19 cellular contexts compared by ENCODE assay signal in the genomic region with DNA sequence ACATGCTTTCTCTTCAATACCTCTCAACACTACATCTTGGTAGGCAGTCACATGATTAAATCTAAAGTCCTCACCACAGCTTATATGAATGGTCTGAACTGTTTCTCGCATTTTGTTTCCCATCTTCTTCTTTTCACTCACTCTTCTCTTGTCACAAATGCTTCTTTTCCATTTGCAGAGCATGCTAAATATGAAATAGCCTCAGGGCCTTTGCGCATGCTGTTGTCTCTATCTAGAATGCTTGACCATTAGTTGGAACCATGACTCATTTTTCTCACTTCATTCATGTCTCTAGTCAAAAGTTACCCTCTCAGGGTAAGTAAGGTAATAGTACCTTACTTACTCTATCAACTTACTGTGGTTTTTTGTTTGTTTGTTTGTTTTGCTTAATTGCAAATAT.
DNase-seq lines count a peak whose midpoint lies in the region; ATAC-seq, FAIRE-seq and TF ChIP-seq lines count a peak whose summit lies in the region.
"Had no signal": no experiment of that assay in that cellular context is flagged by ENCODE, and none has a peak within 500 bp of the region (broad histone marks: within the 10 kb centered on the region; RNA-seq: fewer than 3 reads in every experiment).

No MANE protein-coding gene starts in this region.

- intact Hi-C loops in kidney (cut with DNase I): no loop called here

- no peaks in the 10 kb centered on the region for H3K27me3 Mint-ChIP-seq in stimulated activated naive CD8-positive, alpha-beta T cell treated with anti-CD3 and anti-CD28 coated beads, Interleukin-15, amount 100 ng/mL, for 72 hours

- no peak overlapping the region for H3K9ac ChIP-seq in kidney (ENCODE audit: low read length in 2 of 2)
- H3K9ac ChIP-seq: GM23248 had no signal

- H3K4me1 Mint-ChIP-seq in stimulated activated naive CD8-positive, alpha-beta T cell treated with anti-CD3 and anti-CD28 coated beads, Interleukin-15, amount 100 ng/mL, for 72 hours: peaks cover 22% of the 10 kb centered on the region

- no peak for DNase-seq in stimulated activated naive CD8-positive, alpha-beta T cell treated with anti-CD3 and anti-CD28 coated beads, Interleukin-15, amount 100 ng/mL, for 72 hours
- DNase-seq in stimulated activated naive CD8-positive, alpha-beta T cell treated with anti-CD3 and anti-CD28 coated beads, Interleukin-15, Interleukin-2, amounts not matched to agents 100 U/mL and 50 U/mL, for 24 hours: no peak
- peak; percentile 21 for DNase-seq in NCI-H69 (lab: John Stamatoyannopoulos, UW)
- peak; percentile 13 for DNase-seq in bronchial epithelial cell (ENCODE audit: low read depth)
- DNase-seq in kidney: no peak
- DNase-seq in upper lobe of left lung: no peak
- DNase-seq in NCI-H748 treated with DMSO at 0.1 percent for 48 hours (lab: John Stamatoyannopoulos, UW): no peak
- DNase-seq: BE2C, DMS79, GM23248, H9, NCI-H1092 treated with DMSO at 0.1 percent for 48 hours, NCI-H1436 treated with DMSO at 0.1 percent for 48 hours, NCI-H1930, NCI-H510A, NCI-H774, Peyer's patch, SJCRH30 had no signal

- H3K27me3 ChIP-seq in bronchial epithelial cell (ENCODE audit: control insufficient read depth, insufficient read depth, low read length) (no peaks in the 10 kb centered on the region), upper lobe of left lung (no peaks in the 10 kb centered on the region)
- H3K27me3 ChIP-seq: BE2C, Peyer's patch, SJCRH30 had no signal

- TF ChIP-seq CTCF in bronchial epithelial cell (IDR thresholded peaks at IDR 0.05; ENCODE audit: insufficient read depth, low read length, severe bottlenecking): no peak
- TF ChIP-seq CTCF in kidney (IDR thresholded peaks at IDR 0.05; ENCODE audit: borderline replicate concordance, extremely low read depth, insufficient read depth): no peak
- no peak for TF ChIP-seq CTCF in upper lobe of left lung (IDR thresholded peaks at IDR 0.05)

- no peak for TF ChIP-seq POLR2A in upper lobe of left lung (IDR thresholded peaks at IDR 0.05)

- H3K9me3 ChIP-seq in kidney (ENCODE audit: control insufficient read depth in 1 of 2, low read length in 2 of 2): no peaks in the 10 kb centered on the region
- H3K9me3 ChIP-seq in upper lobe of left lung: no peaks in the 10 kb centered on the region
- H3K9me3 ChIP-seq: BE2C, Peyer's patch, SJCRH30 had no signal

- no peak for ATAC-seq in stimulated activated naive CD8-positive, alpha-beta T cell treated with anti-CD3 and anti-CD28 coated beads, Interleukin-15, amount 100 ng/mL, for 72 hours
- no peak for ATAC-seq in stimulated activated naive CD8-positive, alpha-beta T cell treated with anti-CD3 and anti-CD28 coated beads, Interleukin-15, Interleukin-2, amounts not matched to agents 100 U/mL and 50 U/mL, for 24 hours
- ATAC-seq in upper lobe of left lung (ENCODE audit: low FRiP score in 2 of 2): no peak

- H3K36me3 ChIP-seq in bronchial epithelial cell (ENCODE audit: control insufficient read depth, insufficient read depth, low read length) (peaks cover 1% of the 10 kb centered on the region), kidney (ENCODE audit: control insufficient read depth in 1 of 2, insufficient read depth in 2 of 2, low read length in 2 of 2) (no peaks in the 10 kb centered on the region), upper lobe of left lung (peaks cover 0 to 6% (median 0%) of the 10 kb centered on the region in 4 donors)
- H3K36me3 ChIP-seq: BE2C, Peyer's patch, SJCRH30 had no signal

- 97 to 98% methylated on average over 2 of the region's 2 CpGs for WGBS in upper lobe of left lung, 2 donors

- no peak for TF ChIP-seq EP300 in upper lobe of left lung (IDR thresholded peaks at IDR 0.05)

- H3K4me3 ChIP-seq in bronchial epithelial cell (ENCODE audit: low read depth, low read length) (no peak overlapping the region), kidney (ENCODE audit: low read length in 2 of 2) (no peak overlapping the region), upper lobe of left lung (no peak overlapping the region)
- H3K4me3 ChIP-seq: GM23248, Peyer's patch, SJCRH30 had no signal

- H3K4me3 Mint-ChIP-seq in stimulated activated naive CD8-positive, alpha-beta T cell treated with anti-CD3 and anti-CD28 coated beads, Interleukin-15, amount 100 ng/mL, for 72 hours: no peak overlapping the region
- H3K4me3 Mint-ChIP-seq: H9 had no signal

- H3K9me3 Mint-ChIP-seq in stimulated activated naive CD8-positive, alpha-beta T cell treated with anti-CD3 and anti-CD28 coated beads, Interleukin-15, amount 100 ng/mL, for 72 hours: peaks cover 10 to 18% of the 10 kb centered on the region in 2 donors
- H3K9me3 Mint-ChIP-seq: H9 had no signal

- no peak overlapping the region for H3K27ac ChIP-seq in kidney (ENCODE audit: low read depth in 2 of 2, low read length in 2 of 2)
- no peak overlapping the region for H3K27ac ChIP-seq in upper lobe of left lung
- H3K27ac ChIP-seq: GM23248, Peyer's patch, SJCRH30 had no signal

- H3K4me1 ChIP-seq in kidney (ENCODE audit: control insufficient read depth in 1 of 2, insufficient read depth in 1 of 2, low read depth in 1 of 2, low read length in 2 of 2): no peaks in the 10 kb centered on the region
- H3K4me1 ChIP-seq in upper lobe of left lung: peaks cover 5 to 8% (median 6%) of the 10 kb centered on the region in 4 donors
- H3K4me1 ChIP-seq: Peyer's patch had no signal

- H3K27ac Mint-ChIP-seq in stimulated activated naive CD8-positive, alpha-beta T cell treated with anti-CD3 and anti-CD28 coated beads, Interleukin-15, amount 100 ng/mL, for 72 hours: peak overlapping the region; percentile 2 to 71
- H3K27ac Mint-ChIP-seq: H9 had no signal

- no peak for FAIRE-seq in bronchial epithelial cell (lab: Jason Lieb, UNC)
- no peak for FAIRE-seq in kidney (lab: Jason Lieb, UNC)
- FAIRE-seq: GM12891 had no signal

Comparison
In these comparisons a context has a peak if more than half of its experiments do, and no peak if none do; other contexts are left out.
1. DNase-seq: peak in NCI-H69 (single experiment) and bronchial epithelial cell (single experiment); none in stimulated activated naive CD8-positive, alpha-beta T cell treated with anti-CD3 and anti-CD28 coated beads, Interleukin-15, amount 100 ng/mL, for 72 hours (0 of 2), stimulated activated naive CD8-positive, alpha-beta T cell treated with anti-CD3 and anti-CD28 coated beads, Interleukin-15, Interleukin-2, amounts not matched to agents 100 U/mL and 50 U/mL, for 24 hours (single experiment), kidney (single experiment), upper lobe of left lung (0 of 2) and NCI-H748 treated with DMSO at 0.1 percent for 48 hours (single experiment).